7 cellular contexts compared by ENCODE assay signal in the genomic region with DNA sequence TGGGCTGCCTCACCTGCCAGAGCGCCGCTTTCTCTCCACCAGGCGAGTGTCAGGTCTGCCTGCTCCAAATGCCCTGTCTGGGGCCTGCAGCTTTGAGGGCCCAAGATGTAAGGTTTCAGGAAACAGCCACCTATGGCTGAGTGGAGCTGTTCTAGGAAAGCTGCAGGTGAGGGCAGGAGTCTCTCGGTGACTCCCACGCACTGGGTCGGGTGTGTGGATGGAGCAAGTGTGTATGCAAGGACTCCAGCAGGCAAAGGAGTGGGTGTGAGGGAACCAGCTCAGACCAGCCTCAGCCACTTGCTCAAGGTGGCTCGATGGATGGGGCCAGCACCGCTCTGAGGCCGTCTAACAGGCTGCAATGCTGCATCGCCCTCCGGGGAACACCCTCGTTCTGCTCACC.
A peak's percentile ranks its signal among the peaks of the same experiment; 100 is the strongest.
DNase-seq lines count a peak whose midpoint lies in the region; ATAC-seq, FAIRE-seq and TF ChIP-seq lines count a peak whose summit lies in the region.
"Not testable (repeated sequence)": the region's sequence is repeated elsewhere in the genome, so short reads cannot be mapped to it uniquely, and the experiment has no call there.

No MANE protein-coding gene starts in this region.

- DNase-seq in GM23338 (ENCODE audit: low spot score); K562 (ENCODE audit: extremely low read depth in 1 of 4, low spot score in 3 of 4): not testable (repeated sequence)
- peak; percentile 60 for DNase-seq in Right ventricle myocardium inferior (ENCODE audit: missing footprints)
- DNase-seq in left colon = peak in 1 of 2 donors; percentile 23
- peak; percentile 51 for DNase-seq in mesenteric fat pad (ENCODE audit: low spot score)
- peak; percentile 67 for DNase-seq in posterior vena cava (ENCODE audit: low spot score)
- peak; percentile 44 for DNase-seq in upper lobe of right lung

- H2AFZ ChIP-seq in GM23338; K562 (ENCODE audit: low read depth, low read length): not testable (repeated sequence)

- not testable (repeated sequence) for H3K27me3 Mint-ChIP-seq in GM23338 (ENCODE audit: insufficient read depth, low read depth, poor library complexity)

- in situ Hi-C loops in K562 (cut with MboI) = not testable (repeated sequence)

- not testable (repeated sequence) for TF ChIP-seq POLR2A in K562 (conservative IDR thresholded peaks at IDR 0.05)

- not testable (repeated sequence) for H3K9me2 ChIP-seq in GM23338 (ENCODE audit: insufficient read depth)

- FAIRE-seq in K562 (lab: Jason Lieb, UNC) = not testable (repeated sequence)

- not testable (repeated sequence) for H4K20me1 ChIP-seq in GM23338 (replicated peaks; ENCODE audit: insufficient read depth); K562 (replicated peaks; ENCODE audit: control insufficient read depth, insufficient read depth, low read length)

- not testable (repeated sequence) for TF ChIP-seq RAD21 in K562 (CRISPR knock-in tag; conservative IDR thresholded peaks at IDR 0.05 in 1 of 2, IDR thresholded peaks at IDR 0.05 in 1 of 2)

- CTCF ChIA-PET in K562 (lab: Yijun Ruan, JAX; ENCODE audit: low intra/inter-chr PET ratio) = not testable (repeated sequence)

- H3K4me3 Mint-ChIP-seq in GM23338 = not testable (repeated sequence)

- H3K36me3 Mint-ChIP-seq in GM23338 (ENCODE audit: low read depth) = not testable (repeated sequence)

- not testable (repeated sequence) for H3K27me3 ChIP-seq in GM23338 (ENCODE audit: insufficient read depth); K562 (ENCODE audit: control insufficient read depth in 2 of 2, insufficient read depth in 2 of 2, low read length in 2 of 2); upper lobe of right lung

- H3K4me2 ChIP-seq in GM23338; K562 (ENCODE audit: insufficient read depth, low read length): not testable (repeated sequence)

- ATAC-seq in GM23338 (peak; percentile 61), K562 (peak; percentile 43; the same call in 2 of the 3 replicates), left colon (peak; percentile 22), upper lobe of right lung (peak; percentile 34)
- ATAC-seq in Right ventricle myocardium inferior = not testable (repeated sequence)

- WGBS in K562 (ENCODE audit: insufficient coverage, low coverage, missing lambda C conversion rate) = 0% methylated on average over 2 of the region's 12 CpGs

- not testable (repeated sequence) for TF ChIP-seq CTCF in GM23338 (conservative IDR thresholded peaks at IDR 0.05; ENCODE audit: low read depth in 2 of 2); K562 (IDR thresholded peaks at IDR 0.05 in 2 of 3, conservative IDR thresholded peaks at IDR 0.05 in 1 of 3; ENCODE audit: insufficient read depth in 2 of 3, low read depth in 1 of 3, low read length in 3 of 3); upper lobe of right lung (IDR thresholded peaks at IDR 0.05)

- not testable (repeated sequence) for H3K27ac ChIP-seq in GM23338 (ENCODE audit: low read depth); K562 (ENCODE audit: extremely low read depth, low read depth, low read length); upper lobe of right lung

- H3K36me3 ChIP-seq in GM23338 (ENCODE audit: insufficient read depth); K562 (ENCODE audit: control insufficient read depth, insufficient read depth, low read length); upper lobe of right lung: not testable (repeated sequence)

- H3K4me1 ChIP-seq in GM23338 (ENCODE audit: insufficient read depth); K562 (replicated peaks in 1 of 2; ENCODE audit: control insufficient read depth in 2 of 2, insufficient read depth in 2 of 2, low read length in 2 of 2); upper lobe of right lung: not testable (repeated sequence)

- not testable (repeated sequence) for H3K9me3 ChIP-seq in K562 (replicated peaks; ENCODE audit: control insufficient read depth, insufficient read depth, low read depth, low read length); upper lobe of right lung

- not testable (repeated sequence) for H3K79me2 ChIP-seq in GM23338 (replicated peaks; ENCODE audit: insufficient read depth); K562 (ENCODE audit: control insufficient read depth, insufficient read depth, low read length)

- H3F3A ChIP-seq in GM23338 (replicated peaks; ENCODE audit: low read depth) = not testable (repeated sequence)

- H3K27ac Mint-ChIP-seq in GM23338 = not testable (repeated sequence)

- not testable (repeated sequence) for H3K9me3 Mint-ChIP-seq in GM23338

- H3K4me1 Mint-ChIP-seq in GM23338 = not testable (repeated sequence)

- POLR2A ChIA-PET in K562 (lab: Yijun Ruan, JAX) = not testable (repeated sequence)

- not testable (repeated sequence) for H3K9ac ChIP-seq in K562 (ENCODE audit: insufficient read depth in 1 of 2, low read depth in 2 of 2, low read length in 2 of 2)

- TF ChIP-seq EP300 in K562 (IDR thresholded peaks at IDR 0.05; ENCODE audit: low read length) = not testable (repeated sequence)

- intact Hi-C loops in K562 (cut with micrococcal nuclease); Right ventricle myocardium inferior (cut with DNase I); left colon (cut with DNase I, micrococcal nuclease); posterior vena cava (cut with DNase I); upper lobe of right lung (cut with DNase I): not testable (repeated sequence)

- H3K4me3 ChIP-seq in GM23338, K562, upper lobe of right lung: not testable (repeated sequence)

- BruUV-seq in K562 (replicated peaks; lab: Mats Ljungman, UMichigan) = not testable (repeated sequence)

- H3K9me1 ChIP-seq in K562 (ENCODE audit: control insufficient read depth, insufficient read depth, low read length) = not testable (repeated sequence)
